Comparison of ENCODE assay signal across 9 cellular contexts in genomic region chr9:128065907-128066712, GRCh38. TPM values are rescaled to one million over a fixed set of nuclear protein-coding genes. Genes with fewer than 3 reads are reported as not detected.
A peak's percentile ranks its signal among the peaks of the same experiment; 100 is the strongest.
DNase-seq lines count a peak whose midpoint lies in the region; ATAC-seq and TF ChIP-seq lines count a peak whose summit lies in the region.
"Had no signal": no experiment of that assay in that cellular context is flagged by ENCODE, and none has a peak within 500 bp of the region (broad histone marks: within the 10 kb centered on the region; RNA-seq: fewer than 3 reads in every experiment).

No MANE protein-coding gene starts in this region.

- peaks cover 35 to 69% (median 61%) of the 10 kb centered on the region in 3 donors for H3K4me1 Mint-ChIP-seq in T-cell

- H3K9me3 ChIP-seq in A673 (ENCODE audit: low read depth, low read length, poor library complexity, severe bottlenecking) (no peaks in the 10 kb centered on the region), colonic mucosa (no peaks in the 10 kb centered on the region), mucosa of rectum (ENCODE audit: control insufficient read depth in 2 of 2, low read length in 2 of 2) (no peaks in the 10 kb centered on the region)

- peak overlapping the region in 1 of 3 donors; percentile 74 for H3K4me3 Mint-ChIP-seq in T-cell

- H3K4me1 ChIP-seq in A673 (ENCODE audit: insufficient read depth, low read length, poor library complexity, severe bottlenecking) (peaks cover 27% of the 10 kb centered on the region), colonic mucosa (peaks cover 21% of the 10 kb centered on the region), mucosa of rectum (ENCODE audit: control insufficient read depth in 2 of 2, insufficient read depth in 2 of 2, low read length in 2 of 2) (peaks cover 23 to 26% of the 10 kb centered on the region in 2 donors)

- H3K27ac ChIP-seq in A673 (ENCODE audit: low read depth, low read length, poor library complexity, severe bottlenecking) (peak overlapping the region; percentile 98), HL-60 (replicated peaks) (peak overlapping the region; percentile 79), colonic mucosa (peak overlapping the region; percentile 100), mucosa of rectum (ENCODE audit: low read depth in 2 of 2, low read length in 2 of 2) (no peak overlapping the region)

- POLR2A ChIA-PET in A673 (lab: Charles Lee; ENCODE audit: low non-redundant PET): no interaction called here
- POLR2A ChIA-PET in T-cell (lab: Charles Lee): interaction anchor here in 1 of 2 donors (0.6 kb wide), 1 partner anchor 1376 kb away, joined by 4 read pairs; no protein-coding TSS in a partner anchor

- no peaks in the 10 kb centered on the region for H3K9me3 Mint-ChIP-seq in T-cell
- H3K9me3 Mint-ChIP-seq: memory B cell had no signal

- intact Hi-C loops in A673 (cut with micrococcal nuclease; ENCODE audit: unreplicated experiment) (loop anchor here (5.0 kb wide), 1 partner anchor 99 kb away; no protein-coding TSS in a partner anchor), colonic mucosa (cut with DNase I) (no loop called here)

- H3K4me3 ChIP-seq in A673 (ENCODE audit: low read depth, low read length, poor library complexity, severe bottlenecking): peak overlapping the region; percentile 94
- peak overlapping the region; percentile 49 for H3K4me3 ChIP-seq in HL-60 (replicated peaks; ENCODE audit: insufficient read depth, low read length)
- peak overlapping the region; percentile 38 for H3K4me3 ChIP-seq in colonic mucosa
- H3K4me3 ChIP-seq in mucosa of rectum (ENCODE audit: low read length in 2 of 2): peak overlapping the region; percentile 66 to 95

- TF ChIP-seq POLR2A in GM18505 (IDR thresholded peaks at IDR 0.05; ENCODE audit: borderline replicate concordance, extremely low read depth, insufficient read depth, insufficient read length): no peak

- H3K27me3 ChIP-seq in A673 (replicated peaks; ENCODE audit: insufficient read depth, low read depth, low read length, poor library complexity) (no peaks in the 10 kb centered on the region), HL-60 (ENCODE audit: insufficient read depth, poor library complexity, severe bottlenecking) (no peaks in the 10 kb centered on the region), colonic mucosa (no peaks in the 10 kb centered on the region), mucosa of rectum (ENCODE audit: control insufficient read depth in 2 of 2, insufficient read depth in 2 of 2, low read length in 2 of 2) (no peaks in the 10 kb centered on the region)

- no TSS peak for BruUV-seq in A673 (replicated peaks; lab: Mats Ljungman, UMichigan)

- ATAC-seq in T-cell (replicated peaks in 1 of 4): no peak
- ATAC-seq in GM18505 (IDR thresholded peaks at IDR 0.05; ENCODE audit: unreplicated experiment): no peak

- TF ChIP-seq CTCF in A673 (conservative IDR thresholded peaks at IDR 0.05; ENCODE audit: low read depth, low read length): no peak
- TF ChIP-seq CTCF in HL-60 (IDR thresholded peaks at IDR 0.05; ENCODE audit: insufficient read depth, low read length): no peak
- TF ChIP-seq CTCF in colonic mucosa (IDR thresholded peaks at IDR 0.05): no peak

- H3K27me3 Mint-ChIP-seq in T-cell: no peaks in the 10 kb centered on the region
- H3K27me3 Mint-ChIP-seq: memory B cell had no signal

- no peaks in the 10 kb centered on the region for H3K36me3 ChIP-seq in A673 (ENCODE audit: insufficient read depth, low read length, poor library complexity, severe bottlenecking)
- H3K36me3 ChIP-seq in colonic mucosa: no peaks in the 10 kb centered on the region
- H3K36me3 ChIP-seq in mucosa of rectum (ENCODE audit: control insufficient read depth in 2 of 2, insufficient read depth in 2 of 2, low read length in 2 of 2): peaks cover 8 to 11% of the 10 kb centered on the region in 2 donors

- H3K9ac ChIP-seq in colonic mucosa (ENCODE audit: low read depth in 2 of 2, low read length in 2 of 2): peak overlapping the region; percentile 61 to 92
- H3K9ac ChIP-seq in mucosa of rectum (ENCODE audit: low read depth in 1 of 2, low read length in 2 of 2): peak overlapping the region in 1 of 2 donors; percentile 82

- H3K36me3 Mint-ChIP-seq in T-cell: peaks cover 5% of the 10 kb centered on the region

- peak overlapping the region in 1 of 2 donors; percentile 84 for H3K27ac Mint-ChIP-seq in T-cell
- H3K27ac Mint-ChIP-seq: memory B cell had no signal

- CTCF ChIA-PET in A673 (lab: Charles Lee): no interaction called here
- CTCF ChIA-PET in T-cell (lab: Charles Lee): interaction anchor here in 1 of 2 donors (1.4 kb wide), 1 partner anchor 122 kb away, joined by 5 read pairs; no protein-coding TSS in a partner anchor

- DNase-seq in A673 (ENCODE audit: low spot score) (no peak), HL-60 (ENCODE audit: low read depth in 1 of 2, low spot score in 1 of 2) (no peak), colonic mucosa (no peak), DMS 273 treated with DMSO at 0.1 percent for 48 hours (lab: John Stamatoyannopoulos, UW) (no peak), T-cell (no peak), foreskin melanocyte (no peak)

RNA-seq across cellular contexts. Expression of gene NAIF1, which starts 1.0 kb away (rescaled TPM):
- 9.3 and 10.8 TPM in 2 replicates for total RNA-seq in A673 (2021)
- 10 to 100 TPM; 10.8 to 11.6 TPM for total RNA-seq in colonic mucosa
- total RNA-seq in T-cell: 10 to 100 TPM; 11.6 to 14.9 (median 13.8) TPM

RNA-seq across cellular contexts. Expression of gene SLC25A25, which starts 1.9 kb away (rescaled TPM):
- 24.7 and 26.1 TPM in 2 replicates for total RNA-seq in A673 (2021)
- 10 to 100 TPM; 12.3 to 19.7 TPM for total RNA-seq in colonic mucosa
- total RNA-seq in T-cell: 10 to 100 TPM; 11.8 to 21.0 (median 17.3) TPM

Comparison
In these comparisons a context has a peak if more than half of its experiments do, and no peak if none do; other contexts are left out.
1. H3K27ac ChIP-seq: peak in A673 (single experiment), HL-60 (single experiment) and colonic mucosa (single experiment); none in mucosa of rectum (0 of 2).
2. H3K4me3 ChIP-seq: peak in every context shown above with its lines; median percentile 94 in A673; 80 in mucosa of rectum; 49 in HL-60; 38 in colonic mucosa.